25 cellular contexts compared by ENCODE assay signal in genomic region chr15:84760219-84760618, GRCh38.
"Had no signal": no experiment of that assay in that cellular context is flagged by ENCODE, and none has a peak within 500 bp of the region (broad histone marks: within the 10 kb centered on the region; RNA-seq: fewer than 3 reads in every experiment).

No MANE protein-coding gene starts in this region.

- H3K4me1 ChIP-seq: uterus had no signal

- H3K27me3 Mint-ChIP-seq: activated CD8-positive, alpha-beta T cell treated with anti-CD3 and anti-CD28 coated beads for 36 hours; effector memory CD8-positive, alpha-beta T cell; natural killer cell treated with Interleukin-12 subunit alpha and Interleukin-12 subunit beta and Interleukin-15 and Interleukin-18, amount 100 ng/mL, for 72 hours; stimulated activated naive CD8-positive, alpha-beta T cell treated with anti-CD3 and anti-CD28 coated beads, Interleukin-15, Interleukin-2, amounts not matched to agents 100 ng/mL and 50 ng/mL, for 24 hours; type B pancreatic cell had no signal

- H3K27me3 ChIP-seq: brain microvascular endothelial cell, gastrocnemius medialis, uterus had no signal

- H3K9me3 ChIP-seq: gastrocnemius medialis, mucosa of descending colon, thoracic aorta, uterus had no signal

- H3K4me3 ChIP-seq: gastrocnemius medialis, mucosa of descending colon, skin epidermis, thoracic aorta, uterus had no signal

- H3K36me3 ChIP-seq: gastrocnemius medialis, thoracic aorta, uterus had no signal

- DNase-seq: activated CD4-positive, alpha-beta T cell treated with anti-CD3 and anti-CD28 coated beads, Interleukin-2, amount 50 U/mL, for 1 hour; activated CD8-positive, alpha-beta T cell treated with anti-CD3 and anti-CD28 coated beads for 36 hours; activated effector memory CD4-positive, alpha-beta T cell treated with Interleukin-2 at 50 U/mL for 16 hours; activated naive CD4-positive, alpha-beta T cell treated with Interleukin-2 at 50 U/mL for 16 hours; activated T-cell treated with anti-CD3 and anti-CD28 coated beads, Interleukin-2, amount 50 U/mL, for 48 hours; amniotic stem cell; brain microvascular endothelial cell; cortex of kidney; effector memory CD8-positive, alpha-beta T cell; erythroblast; gastrocnemius medialis; hippocampal formation; left cardiac atrium; left ventricle myocardium superior; mucosa of descending colon; stimulated activated CD4-positive, alpha-beta T cell treated with anti-CD3 and anti-CD28 coated beads, Interleukin-12 subunit alpha, Interleukin-12 subunit beta, amount 100 ng/mL, for 4 hours; stimulated activated CD4-positive, alpha-beta T cell treated with anti-CD3 and anti-CD28 coated beads, Interleukin-4, amount 100 ng/mL, for 1 hour; T1000; uterus; WERI-Rb-1 had no signal

- H3K36me3 Mint-ChIP-seq: natural killer cell treated with Interleukin-12 subunit alpha and Interleukin-12 subunit beta and Interleukin-15 and Interleukin-18, amount 100 ng/mL, for 72 hours had no signal

- H3K9me3 Mint-ChIP-seq: activated CD8-positive, alpha-beta T cell treated with anti-CD3 and anti-CD28 coated beads for 36 hours; effector memory CD8-positive, alpha-beta T cell; natural killer cell treated with Interleukin-12 subunit alpha and Interleukin-12 subunit beta and Interleukin-15 and Interleukin-18, amount 100 ng/mL, for 72 hours; stimulated activated naive CD8-positive, alpha-beta T cell treated with anti-CD3 and anti-CD28 coated beads, Interleukin-15, Interleukin-2, amounts not matched to agents 100 ng/mL and 50 ng/mL, for 24 hours; type B pancreatic cell had no signal

- H3K4me3 Mint-ChIP-seq: activated CD8-positive, alpha-beta T cell treated with anti-CD3 and anti-CD28 coated beads for 36 hours; natural killer cell treated with Interleukin-12 subunit alpha and Interleukin-12 subunit beta and Interleukin-15 and Interleukin-18, amount 100 ng/mL, for 72 hours; stimulated activated naive CD8-positive, alpha-beta T cell treated with anti-CD3 and anti-CD28 coated beads, Interleukin-15, Interleukin-2, amounts not matched to agents 100 ng/mL and 50 ng/mL, for 24 hours; type B pancreatic cell had no signal

- H3K27ac Mint-ChIP-seq: natural killer cell treated with Interleukin-12 subunit alpha and Interleukin-12 subunit beta and Interleukin-15 and Interleukin-18, amount 100 ng/mL, for 72 hours; type B pancreatic cell had no signal

- H3K27ac ChIP-seq: brain microvascular endothelial cell, skin epidermis, thoracic aorta, uterus, WERI-Rb-1 had no signal
